26 cellular contexts compared by ENCODE assay signal in genomic region chr1:198653815-198654413, GRCh38. TPM values are rescaled to one million over a fixed set of nuclear protein-coding genes. Genes with fewer than 3 reads are reported as not detected.
DNase-seq lines count a peak whose midpoint lies in the region; ATAC-seq, FAIRE-seq and TF ChIP-seq lines count a peak whose summit lies in the region.
"Had no signal": no experiment of that assay in that cellular context is flagged by ENCODE, and none has a peak within 500 bp of the region (broad histone marks: within the 10 kb centered on the region; RNA-seq: fewer than 3 reads in every experiment).

No MANE protein-coding gene starts in this region.

- H4K91ac ChIP-seq in trophoblast cell (ENCODE audit: low read depth, low read length) = no peak overlapping the region

- no peaks in the 10 kb centered on the region for H3K9me3 Mint-ChIP-seq in T-helper 2 cell treated with Interferon-gamma antibody and Interleukin-4, amounts not matched to agents 5 μg/mL and 100 μg/mL, for 36 hours
- no peaks in the 10 kb centered on the region for H3K9me3 Mint-ChIP-seq in activated CD8-positive, alpha-beta T cell treated with anti-CD3 and anti-CD28 coated beads for 36 hours
- H3K9me3 Mint-ChIP-seq in memory B cell = peaks cover 3% of the 10 kb centered on the region

- TF ChIP-seq CTCF in activated CD8-positive, alpha-beta T cell treated with anti-CD3 and anti-CD28 coated beads for 36 hours (IDR thresholded peaks at IDR 0.05) = no peak

- no peak for ATAC-seq in activated CD8-positive, alpha-beta T cell treated with anti-CD3 and anti-CD28 coated beads for 36 hours
- ATAC-seq in memory B cell (ENCODE audit: low read depth) = no peak
- no peak for ATAC-seq in HG03457 (IDR thresholded peaks at IDR 0.05; ENCODE audit: unreplicated experiment)
- ATAC-seq: GM12878 had no signal

- H3K27ac ChIP-seq in trophoblast cell (ENCODE audit: low read depth, low read length) = no peak overlapping the region
- H3K27ac ChIP-seq: esophagus squamous epithelium had no signal

- H3K23ac ChIP-seq in trophoblast cell (ENCODE audit: low read length) = no peak overlapping the region

- H3K4me3 Mint-ChIP-seq in T-helper 2 cell treated with Interferon-gamma antibody and Interleukin-4, amounts not matched to agents 5 μg/mL and 100 μg/mL, for 36 hours = peak overlapping the region; percentile 39
- H3K4me3 Mint-ChIP-seq in activated CD8-positive, alpha-beta T cell treated with anti-CD3 and anti-CD28 coated beads for 36 hours = peak overlapping the region; percentile 71
- no peak overlapping the region for H3K4me3 Mint-ChIP-seq in memory B cell

- H3K4me1 Mint-ChIP-seq in T-helper 2 cell treated with Interferon-gamma antibody and Interleukin-4, amounts not matched to agents 5 μg/mL and 100 μg/mL, for 36 hours (ENCODE audit: low read depth) = peaks cover 73% of the 10 kb centered on the region
- peaks cover 74% of the 10 kb centered on the region for H3K4me1 Mint-ChIP-seq in activated CD8-positive, alpha-beta T cell treated with anti-CD3 and anti-CD28 coated beads for 36 hours (ENCODE audit: low read depth)
- H3K4me1 Mint-ChIP-seq in memory B cell = peaks cover 48% of the 10 kb centered on the region

- intact Hi-C loops in activated CD8-positive, alpha-beta T cell treated with anti-CD3 and anti-CD28 coated beads for 36 hours (cut with micrococcal nuclease) = no loop called here
- intact Hi-C loops in posterior cingulate gyrus (cut with DNase I) = no loop called here

- H4K12ac ChIP-seq in trophoblast cell (ENCODE audit: low read depth, low read length) = no peak overlapping the region

- H3K27me3 Mint-ChIP-seq in T-helper 2 cell treated with Interferon-gamma antibody and Interleukin-4, amounts not matched to agents 5 μg/mL and 100 μg/mL, for 36 hours (ENCODE audit: low read depth) = no peaks in the 10 kb centered on the region
- H3K27me3 Mint-ChIP-seq in activated CD8-positive, alpha-beta T cell treated with anti-CD3 and anti-CD28 coated beads for 36 hours = no peaks in the 10 kb centered on the region
- H3K27me3 Mint-ChIP-seq in memory B cell = no peaks in the 10 kb centered on the region
- H3K27me3 Mint-ChIP-seq: progenitor cell of endocrine pancreas had no signal

- H2AFZ ChIP-seq in trophoblast cell (ENCODE audit: insufficient read depth, low read length, poor library complexity) = no peak overlapping the region

- H3K79me1 ChIP-seq in trophoblast cell (ENCODE audit: low read length) = no peaks in the 10 kb centered on the region

- no peaks in the 10 kb centered on the region for H3K36me3 ChIP-seq in trophoblast cell (ENCODE audit: control insufficient read depth in 1 of 2, insufficient read depth in 2 of 2, low read length in 2 of 2)
- H3K36me3 ChIP-seq: BE2C, esophagus squamous epithelium had no signal

- no peak overlapping the region for H2BK5ac ChIP-seq in trophoblast cell (ENCODE audit: low read depth, low read length, poor library complexity)

- H3K27ac Mint-ChIP-seq in T-helper 2 cell treated with Interferon-gamma antibody and Interleukin-4, amounts not matched to agents 5 μg/mL and 100 μg/mL, for 36 hours = no peak overlapping the region
- peak overlapping the region; percentile 96 for H3K27ac Mint-ChIP-seq in activated CD8-positive, alpha-beta T cell treated with anti-CD3 and anti-CD28 coated beads for 36 hours
- peak overlapping the region; percentile 10 for H3K27ac Mint-ChIP-seq in memory B cell
- H3K27ac Mint-ChIP-seq: progenitor cell of endocrine pancreas had no signal

- no peak overlapping the region for H3K4ac ChIP-seq in trophoblast cell (ENCODE audit: low read depth, low read length)

- H2BK12ac ChIP-seq in trophoblast cell (ENCODE audit: low read length) = no peak overlapping the region

- POLR2A ChIA-PET in activated CD8-positive, alpha-beta T cell treated with anti-CD3 and anti-CD28 coated beads for 36 hours (lab: Charles Lee) = interaction anchor here (0.6 to 7.5 kb wide), 3 partner anchors 9 to 27 kb away, joined by 4 to 61 read pairs (median 5); partner anchors contain the start of gene PTPRC

- peaks cover 56% of the 10 kb centered on the region for H3K36me3 Mint-ChIP-seq in T-helper 2 cell treated with Interferon-gamma antibody and Interleukin-4, amounts not matched to agents 5 μg/mL and 100 μg/mL, for 36 hours (ENCODE audit: low read depth)
- H3K36me3 Mint-ChIP-seq in activated CD8-positive, alpha-beta T cell treated with anti-CD3 and anti-CD28 coated beads for 36 hours (ENCODE audit: low read depth) = peaks cover 68% of the 10 kb centered on the region
- H3K36me3 Mint-ChIP-seq in memory B cell = peaks cover 22% of the 10 kb centered on the region

- H3K9ac ChIP-seq in trophoblast cell (ENCODE audit: low read length) = no peak overlapping the region

- H4K8ac ChIP-seq in trophoblast cell (ENCODE audit: low read depth, low read length) = no peak overlapping the region

- no CpG with 5 or more reads among the region's 3 CpGs for WGBS in trophoblast cell (ENCODE audit: extremely low coverage, insufficient coverage, insufficient read length)

- peak; percentile 44 for FAIRE-seq in GM19239 (lab: Jason Lieb, UNC)
- FAIRE-seq: GM12878 had no signal

- no peak overlapping the region for H3K4me2 ChIP-seq in trophoblast cell (ENCODE audit: low read length)

- no peak overlapping the region for H2AK5ac ChIP-seq in trophoblast cell (ENCODE audit: low read length)

- no peak overlapping the region for H2BK120ac ChIP-seq in trophoblast cell (ENCODE audit: insufficient read depth, low read length, poor library complexity)

- CTCF ChIA-PET in activated CD8-positive, alpha-beta T cell treated with anti-CD3 and anti-CD28 coated beads for 36 hours (lab: Charles Lee) = no interaction called here

- H3K79me2 ChIP-seq in trophoblast cell (ENCODE audit: control insufficient read depth, insufficient read depth, low read length, poor library complexity) = no peaks in the 10 kb centered on the region

- H3K9me3 ChIP-seq in trophoblast cell (ENCODE audit: insufficient read depth, low read depth, low read length) = no peaks in the 10 kb centered on the region
- H3K9me3 ChIP-seq: BE2C, esophagus squamous epithelium had no signal

- no peak overlapping the region for H3K18ac ChIP-seq in trophoblast cell (ENCODE audit: low read length)

- H3K27me3 ChIP-seq in trophoblast cell (ENCODE audit: insufficient read depth, low read length) = no peaks in the 10 kb centered on the region
- H3K27me3 ChIP-seq: BE2C, esophagus squamous epithelium had no signal

- H3K4me1 ChIP-seq in trophoblast cell (ENCODE audit: control insufficient read depth in 1 of 2, insufficient read depth in 2 of 2, low read length in 2 of 2) = no peaks in the 10 kb centered on the region
- H3K4me1 ChIP-seq: esophagus squamous epithelium had no signal

- DNase-seq in T-helper 2 cell treated with Interferon-gamma antibody and Interleukin-4, amounts not matched to agents 5 μg/mL and 100 μg/mL, for 36 hours (ENCODE audit: low spot score) = no peak
- DNase-seq in T-helper 2 cell (no peak), GM19239 (ENCODE audit: insufficient read length, low spot score) (no peak), memory B cell (ENCODE audit: low spot score in 2 of 2) (no peak), trophoblast cell (no peak), posterior cingulate gyrus (no peak)
- DNase-seq in activated CD8-positive, alpha-beta T cell treated with anti-CD3 and anti-CD28 coated beads for 36 hours = no peak
- DNase-seq: 8988T; activated CD4-positive, CD25-positive, alpha-beta regulatory T cell treated with anti-CD3 and anti-CD28 coated beads, Interleukin-2, amount 50 U/mL, for 72 hours; anterior cingulate cortex; BE2C; central memory CD4-positive, alpha-beta T cell; esophagus squamous epithelium; GF-D8; glutamatergic neuron; NCI-H1436; NCI-H2171 treated with DMSO at 0.1 percent for 48 hours; NCI-H69; SHP77; small intestine; stimulated activated CD8-positive, alpha-beta memory T cell treated with anti-CD3 and anti-CD28 coated beads, Interleukin-4, amount 100 ng/mL, for 48 hours had no signal

- H3K4me3 ChIP-seq in trophoblast cell (ENCODE audit: low read depth, low read length) = no peak overlapping the region
- H3K4me3 ChIP-seq: esophagus squamous epithelium, GM12878 had no signal

- H3K14ac ChIP-seq in trophoblast cell (ENCODE audit: low read length) = no peak overlapping the region

RNA-seq across cellular contexts. Expression of gene PTPRC, which starts 15.1 kb away (rescaled TPM):
- total RNA-seq in activated CD8-positive, alpha-beta T cell treated with anti-CD3 and anti-CD28 coated beads for 36 hours = 100 to 1,000 TPM; 475 to 499 TPM
- not detected in 2 replicates for polyA plus RNA-seq in trophoblast cell (2013)
- total RNA-seq: lung microvascular endothelial cell, MCF 10A, progenitor cell of endocrine pancreas had no signal
